In the genomic region with DNA sequence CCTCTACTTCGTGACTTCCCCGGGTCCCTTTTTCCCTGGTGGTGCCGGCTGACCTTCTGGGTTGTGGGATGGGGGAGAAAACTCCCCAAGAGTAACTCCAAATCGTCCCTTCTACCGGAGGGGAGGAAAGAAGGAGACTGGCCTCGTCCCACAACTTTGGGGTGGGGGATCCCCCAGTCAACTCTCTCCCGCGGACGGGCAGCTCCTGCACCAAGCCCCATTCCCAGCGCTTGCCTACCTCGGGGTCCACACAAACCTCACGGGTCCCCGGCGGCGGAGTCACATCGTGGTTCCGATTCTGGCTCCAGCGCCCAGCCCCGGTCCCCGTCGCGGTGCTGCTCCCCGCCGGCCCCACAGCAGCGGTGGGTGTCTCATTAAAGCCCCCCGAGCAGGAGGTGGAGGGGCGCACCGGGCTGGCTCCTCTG, we compare ENCODE assay signal across 8 cellular contexts. TPM values are rescaled to one million over a fixed set of nuclear protein-coding genes. Genes with fewer than 3 reads are reported as not detected.
A peak's percentile ranks its signal among the peaks of the same experiment; 100 is the strongest.
DNase-seq lines count a peak whose midpoint lies in the region; ATAC-seq, FAIRE-seq and TF ChIP-seq lines count a peak whose summit lies in the region.
"Had no signal": no experiment of that assay in that cellular context is flagged by ENCODE, and none has a peak within 500 bp of the region (broad histone marks: within the 10 kb centered on the region; RNA-seq: fewer than 3 reads in every experiment).

No MANE protein-coding gene starts in this region.

- H2AFZ ChIP-seq in HCT116 (ENCODE audit: low read depth, low read length, poor library complexity, severe bottlenecking) (no peak overlapping the region), keratinocyte (ENCODE audit: control insufficient read depth, low read length) (peak overlapping the region; percentile 43)

- peaks cover 67% of the 10 kb centered on the region for H3K27me3 Mint-ChIP-seq in activated T-helper 17 cell treated with anti-CD3 and anti-CD28 coated beads, Interleukin-2, amount 50 U/mL, for 72 hours
- H3K27me3 Mint-ChIP-seq in stimulated activated memory B cell treated with anti-CD40 and anti-IgM and Interleukin-4, amounts not matched to agents 10 μg/mL and 1 μg/mL and 100 μg/mL, for 72 hours = peaks cover 78% of the 10 kb centered on the region

- H3K27ac ChIP-seq in HCT116 (ENCODE audit: low read depth, low read length) (peak overlapping the region; percentile 86), keratinocyte (ENCODE audit: control insufficient read depth, insufficient read depth, low read length) (no peak overlapping the region)
- H3K27ac ChIP-seq: foreskin keratinocyte had no signal

- no peaks in the 10 kb centered on the region for H3K9me2 ChIP-seq in HCT116 (ENCODE audit: insufficient read depth)

- intact Hi-C loops in HCT116 (cut with micrococcal nuclease) = loop anchor here (1.0 to 10.0 kb wide), 9 partner anchors 643 to 1735 kb away; no protein-coding TSS in a partner anchor

- H3K36me3 ChIP-seq in HCT116 (ENCODE audit: control insufficient read depth in 1 of 2, insufficient read depth in 2 of 2, low read length in 2 of 2) = 0 out of 4 replicates have a peak, but pooled peaks cover 0 to 5% of the 10 kb centered on the region in 2 experiments
- H3K36me3 ChIP-seq in keratinocyte (ENCODE audit: control insufficient read depth in 2 of 2, extremely low read depth in 1 of 2, insufficient read depth in 2 of 2, low read length in 2 of 2) = no peaks in the 10 kb centered on the region

- H3K79me2 ChIP-seq in HCT116 (ENCODE audit: insufficient read depth, low read length) (peaks cover 63% of the 10 kb centered on the region), keratinocyte (ENCODE audit: control insufficient read depth, insufficient read depth, low read length) (no peaks in the 10 kb centered on the region)

- TF ChIP-seq RAD21 in HCT116 (IDR thresholded peaks at IDR 0.05; ENCODE audit: low read depth) = no peak

- H3K9me3 ChIP-seq in HCT116 (ENCODE audit: control insufficient read depth in 1 of 2, insufficient read depth in 1 of 2, low read depth in 1 of 2, low read length in 2 of 2) = no peaks in the 10 kb centered on the region
- H3K9me3 ChIP-seq in keratinocyte (ENCODE audit: control insufficient read depth, low read depth, low read length) = no peaks in the 10 kb centered on the region

- H3K27me3 ChIP-seq in HCT116 (ENCODE audit: insufficient read depth, low read length) = no peaks in the 10 kb centered on the region
- peaks cover 53% of the 10 kb centered on the region for H3K27me3 ChIP-seq in keratinocyte (ENCODE audit: control insufficient read depth, extremely low read depth, insufficient read depth, low read length)

- no TSS peak for BruUV-seq in HCT116 (replicated peaks; lab: Mats Ljungman, UMichigan)

- ATAC-seq in HCT116 (no peak), HG03039 (IDR thresholded peaks at IDR 0.05; ENCODE audit: unreplicated experiment) (no peak), GM18502 (IDR thresholded peaks at IDR 0.05; ENCODE audit: poor library complexity, unreplicated experiment) (no peak)
- no peak for ATAC-seq in activated T-helper 17 cell treated with anti-CD3 and anti-CD28 coated beads, Interleukin-2, amount 50 U/mL, for 72 hours (replicated peaks)
- ATAC-seq in stimulated activated memory B cell treated with anti-CD40 and anti-IgM and Interleukin-4, amounts not matched to agents 10 μg/mL and 1 μg/mL and 100 μg/mL, for 72 hours = no peak

- DNase-seq in HCT116 (ENCODE audit: low read depth, low spot score) (no peak), keratinocyte (ENCODE audit: low read depth, low spot score) (no peak), GF-D8 (lab: John Stamatoyannopoulos, UW) (no peak)

- H3K4me3 ChIP-seq in HCT116 (replicated peaks in 1 of 2; ENCODE audit: low read depth in 1 of 2, low read length in 2 of 2) = peak overlapping the region; percentile 69 to 86
- peak overlapping the region; percentile 28 to 67 (median 36) for H3K4me3 ChIP-seq in keratinocyte (ENCODE audit: control insufficient read depth in 2 of 3, extremely low read depth in 1 of 3, insufficient read depth in 2 of 3, low read depth in 1 of 3, low read length in 3 of 3)

- H3K4me1 ChIP-seq in HCT116 (ENCODE audit: control insufficient read depth in 1 of 2, insufficient read depth in 2 of 2, low read length in 2 of 2) (peaks cover 44 to 58% of the 10 kb centered on the region in 2 experiments), keratinocyte (ENCODE audit: control insufficient read depth, extremely low read depth, insufficient read depth, low read length) (peaks cover 15% of the 10 kb centered on the region)

- RAD21 ChIA-PET in HCT116 (lab: Charles Lee; ENCODE audit: low non-redundant PET in 1 of 2, low total read pairs in 2 of 2, uncharacterized antibody in 2 of 2, unreplicated experiment in 2 of 2) = interaction anchor here (0.6 to 3.1 kb wide), 13 partner anchors 18 to 1629 kb away, joined by 3 to 24 read pairs (median 7); no protein-coding TSS in a partner anchor

- TF ChIP-seq POLR2A in HCT116 (IDR thresholded peaks at IDR 0.05; ENCODE audit: borderline replicate concordance, extremely low read depth, insufficient read depth, insufficient read length) = no peak

- FAIRE-seq in keratinocyte (lab: Jason Lieb, UNC) = no peak

- POLR2A ChIA-PET in HCT116 (lab: Charles Lee) = interaction anchor here (0.7 to 2.5 kb wide), 6 partner anchors 139 to 1002 kb away, joined by 3 to 9 read pairs (median 4); a partner anchor contains a TSS

- no peaks in the 10 kb centered on the region for H3K9me3 Mint-ChIP-seq in activated T-helper 17 cell treated with anti-CD3 and anti-CD28 coated beads, Interleukin-2, amount 50 U/mL, for 72 hours
- H3K9me3 Mint-ChIP-seq in stimulated activated memory B cell treated with anti-CD40 and anti-IgM and Interleukin-4, amounts not matched to agents 10 μg/mL and 1 μg/mL and 100 μg/mL, for 72 hours = no peaks in the 10 kb centered on the region

- peak overlapping the region; percentile 91 for H3K4me2 ChIP-seq in HCT116 (ENCODE audit: low read length)
- H3K4me2 ChIP-seq in keratinocyte (ENCODE audit: control insufficient read depth, extremely low read depth, insufficient read depth, low read depth, low read length) = peak overlapping the region; percentile 72

- H3K27ac Mint-ChIP-seq in activated T-helper 17 cell treated with anti-CD3 and anti-CD28 coated beads, Interleukin-2, amount 50 U/mL, for 72 hours = no peak overlapping the region
- no peak overlapping the region for H3K27ac Mint-ChIP-seq in stimulated activated memory B cell treated with anti-CD40 and anti-IgM and Interleukin-4, amounts not matched to agents 10 μg/mL and 1 μg/mL and 100 μg/mL, for 72 hours

- H3K36me3 Mint-ChIP-seq in activated T-helper 17 cell treated with anti-CD3 and anti-CD28 coated beads, Interleukin-2, amount 50 U/mL, for 72 hours (ENCODE audit: low read depth) = no peaks in the 10 kb centered on the region
- no peaks in the 10 kb centered on the region for H3K36me3 Mint-ChIP-seq in stimulated activated memory B cell treated with anti-CD40 and anti-IgM and Interleukin-4, amounts not matched to agents 10 μg/mL and 1 μg/mL and 100 μg/mL, for 72 hours

- dilution Hi-C loops in keratinocyte (cut with MboI; ENCODE audit: extremely low pct_ligation_motif_present, low sequenced_read_pairs) = no loop called here

- peak overlapping the region; percentile 37 for H3K4me3 Mint-ChIP-seq in activated T-helper 17 cell treated with anti-CD3 and anti-CD28 coated beads, Interleukin-2, amount 50 U/mL, for 72 hours
- peak overlapping the region; percentile 67 for H3K4me3 Mint-ChIP-seq in stimulated activated memory B cell treated with anti-CD40 and anti-IgM and Interleukin-4, amounts not matched to agents 10 μg/mL and 1 μg/mL and 100 μg/mL, for 72 hours

- H4K20me1 ChIP-seq in HCT116 (ENCODE audit: insufficient read depth) = peaks cover 12% of the 10 kb centered on the region; the same call in 1 of the 2 replicates
- H4K20me1 ChIP-seq in keratinocyte (ENCODE audit: control insufficient read depth, extremely low read depth, insufficient read depth, low read length) = no peaks in the 10 kb centered on the region

- H3K9ac ChIP-seq in HCT116 (ENCODE audit: low read length) (peak overlapping the region; percentile 77), keratinocyte (ENCODE audit: control insufficient read depth, extremely low read depth, insufficient read depth, low read length) (no peak overlapping the region)

- TF ChIP-seq CTCF in HCT116 (IDR thresholded peaks at IDR 0.05 in 2 of 3, conservative IDR thresholded peaks at IDR 0.05 in 1 of 3; ENCODE audit: borderline replicate concordance in 1 of 3, insufficient read depth in 1 of 3, low read depth in 2 of 3, low read length in 2 of 3) (no peak), keratinocyte (optimal IDR thresholded peaks at IDR 0.05 in 1 of 3, IDR thresholded peaks at IDR 0.05 in 1 of 3, conservative IDR thresholded peaks at IDR 0.05 in 1 of 3; ENCODE audit: extremely low read depth in 1 of 3, insufficient read depth in 2 of 3, low read length in 3 of 3) (no peak)

- H3K9me1 ChIP-seq in keratinocyte (ENCODE audit: control insufficient read depth, extremely low read depth, insufficient read depth, low read length) = no peaks in the 10 kb centered on the region

- CTCF ChIA-PET in HCT116 (lab: Charles Lee) = interaction anchor here (1.3 to 5.0 kb wide), 10 partner anchors 17 to 1634 kb away, joined by 3 to 69 read pairs (median 26); no protein-coding TSS in a partner anchor

- peaks cover 9% of the 10 kb centered on the region for H3K4me1 Mint-ChIP-seq in activated T-helper 17 cell treated with anti-CD3 and anti-CD28 coated beads, Interleukin-2, amount 50 U/mL, for 72 hours
- H3K4me1 Mint-ChIP-seq in stimulated activated memory B cell treated with anti-CD40 and anti-IgM and Interleukin-4, amounts not matched to agents 10 μg/mL and 1 μg/mL and 100 μg/mL, for 72 hours = peaks cover 35% of the 10 kb centered on the region

TF ChIP-seq in HCT116, 20 proteins besides CTCF, POLR2A, EP300 and RAD21 (continues in another document):
- TF ChIP-seq ZFX (IDR thresholded peaks at IDR 0.05) = no peak
- TF ChIP-seq, protein P1, sequence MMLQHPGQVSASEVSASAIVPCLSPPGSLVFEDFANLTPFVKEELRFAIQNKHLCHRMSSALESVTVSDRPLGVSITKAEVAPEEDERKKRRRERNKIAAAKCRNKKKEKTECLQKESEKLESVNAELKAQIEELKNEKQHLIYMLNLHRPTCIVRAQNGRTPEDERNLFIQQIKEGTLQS (IDR thresholded peaks at IDR 0.05) = no peak
- no peak for TF ChIP-seq YY1 (IDR thresholded peaks at IDR 0.05; ENCODE audit: extremely low read depth, insufficient replicate concordance, low read depth, low read length)

RNA-seq across cellular contexts. Expression of a gene that starts 0.3 kb away (rescaled TPM):
- total RNA-seq in HCT116 (2021; ENCODE audit: unreplicated experiment) = 22.0 TPM
- polyA plus RNA-seq in HCT116 (2012) = 3.9 and 5.0 TPM in 2 replicates
- total RNA-seq in activated T-helper 17 cell treated with anti-CD3 and anti-CD28 coated beads, Interleukin-2, amount 50 U/mL, for 72 hours = not detected
- 0.14 to 0.49 TPM (median 0.35 TPM) in 3 replicates for polyA plus RNA-seq in keratinocyte
- polyA plus RNA-seq in keratinocyte (2011; ENCODE audit: low read depth) = 0.71 TPM
- 0.18 and 0.30 TPM in 2 replicates for polyA plus RNA-seq in keratinocyte (2011; cell fraction: cytosol; rRNA removed)
- 0.36 and 0.59 TPM in 2 replicates for polyA plus RNA-seq in keratinocyte (2011; cell fraction: nucleus; rRNA removed)
- polyA plus RNA-seq in keratinocyte (2012; ENCODE audit: low replicate concordance) = 0.10 and 0.85 TPM in 2 replicates
- 0.10 to 0.46 TPM in 2 of 3 replicates, not detected in the other for polyA minus RNA-seq in keratinocyte
- polyA minus RNA-seq in keratinocyte (2011; cell fraction: cytosol; rRNA and poly(A)+ RNA removed) = not detected
- polyA minus RNA-seq in keratinocyte (2011; cell fraction: nucleus; rRNA and poly(A)+ RNA removed) = 0.31 and 0.32 TPM in 2 replicates

Comparison
In these comparisons a context has a peak if more than half of its experiments do, and no peak if none do; other contexts are left out.
1. RNA of a gene that starts 0.3 kb away (total RNA-seq): 22.0 TPM in HCT116 (single experiment); not detected in activated T-helper 17 cell treated with anti-CD3 and anti-CD28 coated beads, Interleukin-2, amount 50 U/mL, for 72 hours; every median in the first group is over 10 times any median in the second.